Comparison of ENCODE assay signal across 12 cellular contexts in genomic region chr7:153886506-153887391, GRCh38.
DNase-seq lines count a peak whose midpoint lies in the region; ATAC-seq, FAIRE-seq and TF ChIP-seq lines count a peak whose summit lies in the region.
"Had no signal": no experiment of that assay in that cellular context is flagged by ENCODE, and none has a peak within 500 bp of the region (broad histone marks: within the 10 kb centered on the region; RNA-seq: fewer than 3 reads in every experiment).

No MANE protein-coding gene starts in this region.

- POLR2A ChIA-PET in naive thymus-derived CD4-positive, alpha-beta T cell (lab: Charles Lee) = no interaction called here

- intact Hi-C loops in heart left ventricle (cut with DNase I) = no loop called here
- intact Hi-C loops in Right ventricle myocardium inferior (cut with DNase I) = no loop called here
- intact Hi-C loops in dorsolateral prefrontal cortex (cut with DNase I) = no loop called here
- intact Hi-C loops in naive thymus-derived CD4-positive, alpha-beta T cell (cut with micrococcal nuclease) = no loop called here

- H3K9me3 ChIP-seq in heart left ventricle = no peaks in the 10 kb centered on the region
- H3K9me3 ChIP-seq in mesodermal cell (ENCODE audit: control insufficient read depth, low read length) = peaks cover 23% of the 10 kb centered on the region
- H3K9me3 ChIP-seq in naive thymus-derived CD4-positive, alpha-beta T cell (ENCODE audit: control insufficient read depth in 2 of 3, low read length in 3 of 3) = no peaks in the 10 kb centered on the region

- TF ChIP-seq CTCF in heart left ventricle (IDR thresholded peaks at IDR 0.05) (no peak), dorsolateral prefrontal cortex (IDR thresholded peaks at IDR 0.05 in 54 of 56, conservative IDR thresholded peaks at IDR 0.05 in 2 of 56; ENCODE audit: low read depth in 1 of 56, partially characterized antibody in 56 of 56) (peak in 31 of 56 donors; percentile 8 to 39 (median 21))

- peaks cover 19 to 28% (median 22%) of the 10 kb centered on the region in 5 donors for H3K27me3 Mint-ChIP-seq in naive thymus-derived CD4-positive, alpha-beta T cell

- 1 to 2% (median 1%) methylated on average over 49 to 98 of the region's 98 CpGs for WGBS in heart left ventricle, 4 donors
- 61 to 66% methylated on average over 63 to 87 of the region's 98 CpGs for WGBS in mesodermal cell (ENCODE audit: insufficient coverage in 2 of 2), 2 experiments

- no peak overlapping the region for H3K27ac Mint-ChIP-seq in naive thymus-derived CD4-positive, alpha-beta T cell
- H3K27ac Mint-ChIP-seq: activated naive CD4-positive, alpha-beta T cell treated with anti-CD3 and anti-CD28 coated beads, Interleukin-2, amount 10 ng/mL, durations not matched to agents 7 days and 5 days; stimulated activated effector memory CD8-positive, alpha-beta T cell treated with anti-CD3 and anti-CD28 coated beads, Interleukin-12 subunit alpha, Interleukin-12 subunit beta, amount 100 ng/mL, for 72 hours had no signal

- FAIRE-seq in urothelium cell line (lab: Jason Lieb, UNC) = no peak

- CTCF ChIA-PET in naive thymus-derived CD4-positive, alpha-beta T cell (lab: Charles Lee) = no interaction called here

- H3K27ac ChIP-seq in heart left ventricle = no peak overlapping the region
- peak overlapping the region in 15 of 59 donors; percentile 4 to 60 (median 26) for H3K27ac ChIP-seq in dorsolateral prefrontal cortex
- no peak overlapping the region for H3K27ac ChIP-seq in mesodermal cell (ENCODE audit: low read depth, low read length, severe bottlenecking)
- H3K27ac ChIP-seq in naive thymus-derived CD4-positive, alpha-beta T cell (ENCODE audit: low read depth, low read length) = no peak overlapping the region

- H3K4me3 ChIP-seq in heart left ventricle = peak overlapping the region in 7 of 12 donors; percentile 1 to 33 (median 23)
- peak overlapping the region in 58 of 59 donors; percentile 34 to 68 (median 54) for H3K4me3 ChIP-seq in dorsolateral prefrontal cortex
- H3K4me3 ChIP-seq in mesodermal cell (ENCODE audit: extremely low read depth, insufficient read depth, low read length, poor library complexity, severe bottlenecking) = peak overlapping the region; percentile 16
- no peak overlapping the region for H3K4me3 ChIP-seq in naive thymus-derived CD4-positive, alpha-beta T cell (ENCODE audit: low read length)

- ATAC-seq in heart left ventricle = no peak
- ATAC-seq in Right ventricle myocardium inferior = no peak
- ATAC-seq in naive thymus-derived CD4-positive, alpha-beta T cell = no peak
- ATAC-seq: left lobe of liver; stimulated activated effector memory CD8-positive, alpha-beta T cell treated with anti-CD3 and anti-CD28 coated beads, Interleukin-12 subunit alpha, Interleukin-12 subunit beta, amount 100 ng/mL, for 72 hours had no signal

- H3K4me1 Mint-ChIP-seq in naive thymus-derived CD4-positive, alpha-beta T cell = peaks cover 0 to 4% (median 0%) of the 10 kb centered on the region in 7 donors
- H3K4me1 Mint-ChIP-seq: activated naive CD4-positive, alpha-beta T cell treated with anti-CD3 and anti-CD28 coated beads, Interleukin-2, amount 10 ng/mL, durations not matched to agents 7 days and 5 days had no signal

- H3K36me3 ChIP-seq in heart left ventricle (no peaks in the 10 kb centered on the region), mesodermal cell (ENCODE audit: control insufficient read depth, insufficient read depth, low read length) (no peaks in the 10 kb centered on the region)
- no peaks in the 10 kb centered on the region for H3K36me3 ChIP-seq in naive thymus-derived CD4-positive, alpha-beta T cell (ENCODE audit: control insufficient read depth in 2 of 3, insufficient read depth in 3 of 3, low read length in 3 of 3)

- peak overlapping the region in 1 of 10 donors; percentile 43 for H3K4me3 Mint-ChIP-seq in naive thymus-derived CD4-positive, alpha-beta T cell
- H3K4me3 Mint-ChIP-seq: activated naive CD4-positive, alpha-beta T cell treated with anti-CD3 and anti-CD28 coated beads, Interleukin-2, amount 10 ng/mL, durations not matched to agents 7 days and 5 days; stimulated activated effector memory CD8-positive, alpha-beta T cell treated with anti-CD3 and anti-CD28 coated beads, Interleukin-12 subunit alpha, Interleukin-12 subunit beta, amount 100 ng/mL, for 72 hours had no signal

- H3K27me3 ChIP-seq in heart left ventricle = peaks cover 14 to 56% (median 30%) of the 10 kb centered on the region in 9 donors
- H3K27me3 ChIP-seq in dorsolateral prefrontal cortex = peaks cover 0 to 53% (median 34%) of the 10 kb centered on the region in 45 donors
- H3K27me3 ChIP-seq in naive thymus-derived CD4-positive, alpha-beta T cell (ENCODE audit: control insufficient read depth in 2 of 2, insufficient read depth in 2 of 2, low read length in 2 of 2) = no peaks in the 10 kb centered on the region

- peaks cover 0 to 26% (median 8%) of the 10 kb centered on the region in 11 donors for H3K9me3 Mint-ChIP-seq in naive thymus-derived CD4-positive, alpha-beta T cell

- DNase-seq in heart left ventricle (no peak), Right ventricle myocardium inferior (ENCODE audit: missing footprints) (no peak), dorsolateral prefrontal cortex (peak in 8 of 10 donors; percentile 29 to 65 (median 52)), urothelium cell line (ENCODE audit: low spot score) (peak; percentile 14), NCI-H510A treated with DMSO at 0.1 percent for 48 hours (lab: John Stamatoyannopoulos, UW) (no peak), HCEC 1CT (no peak)
- no peak for DNase-seq in naive thymus-derived CD4-positive, alpha-beta T cell
- DNase-seq: activated naive CD4-positive, alpha-beta T cell treated with anti-CD3 and anti-CD28 coated beads, Interleukin-2, amount 10 ng/mL, durations not matched to agents 7 days and 5 days; NCI-H1436 had no signal

- no peak for TF ChIP-seq POLR2A in heart left ventricle (IDR thresholded peaks at IDR 0.05)

- peaks cover 0 to 23% (median 0%) of the 10 kb centered on the region in 12 donors for H3K4me1 ChIP-seq in heart left ventricle
- no peaks in the 10 kb centered on the region for H3K4me1 ChIP-seq in mesodermal cell (ENCODE audit: control insufficient read depth, insufficient read depth, low read length, poor library complexity, severe bottlenecking)
- H3K4me1 ChIP-seq in naive thymus-derived CD4-positive, alpha-beta T cell (ENCODE audit: control insufficient read depth in 2 of 2, insufficient read depth in 2 of 2, low read length in 2 of 2) = no peaks in the 10 kb centered on the region

- H3K36me3 Mint-ChIP-seq in naive thymus-derived CD4-positive, alpha-beta T cell = peaks cover 0 to 12% (median 0%) of the 10 kb centered on the region in 5 donors
- H3K36me3 Mint-ChIP-seq: activated naive CD4-positive, alpha-beta T cell treated with anti-CD3 and anti-CD28 coated beads, Interleukin-2, amount 10 ng/mL, durations not matched to agents 7 days and 5 days; stimulated activated effector memory CD8-positive, alpha-beta T cell treated with anti-CD3 and anti-CD28 coated beads, Interleukin-12 subunit alpha, Interleukin-12 subunit beta, amount 100 ng/mL, for 72 hours had no signal

Comparison
In these comparisons a context has a peak if more than half of its experiments do, and no peak if none do; other contexts are left out.
1. DNase-seq: peak in dorsolateral prefrontal cortex (8 of 10) and urothelium cell line (single experiment); none in heart left ventricle (0 of 5), Right ventricle myocardium inferior (single experiment), NCI-H510A treated with DMSO at 0.1 percent for 48 hours (single experiment), naive thymus-derived CD4-positive, alpha-beta T cell (0 of 9) and HCEC 1CT (single experiment).
2. CTCF ChIP-seq: peak in dorsolateral prefrontal cortex (31 of 56); none in heart left ventricle (0 of 12).